Comparison of ENCODE assay signal across 11 cellular contexts in genomic region chr11:61149624-61150615, GRCh38. TPM values are rescaled to one million over a fixed set of nuclear protein-coding genes. Genes with fewer than 3 reads are reported as not detected.
A peak's percentile ranks its signal among the peaks of the same experiment; 100 is the strongest.
DNase-seq lines count a peak whose midpoint lies in the region; TF ChIP-seq lines count a peak whose summit lies in the region.
"Had no signal": no experiment of that assay in that cellular context is flagged by ENCODE, and none has a peak within 500 bp of the region (broad histone marks: within the 10 kb centered on the region; RNA-seq: fewer than 3 reads in every experiment).

No MANE protein-coding gene starts in this region.

- no peaks in the 10 kb centered on the region for H3K36me3 ChIP-seq in sigmoid colon

- no peak overlapping the region for H3K4me3 ChIP-seq in sigmoid colon

- H3K9me3 ChIP-seq in sigmoid colon: peaks cover 0 to 2% (median 0%) of the 10 kb centered on the region in 4 donors

- DNase-seq in HT-29 (ENCODE audit: low spot score) (peak; percentile 60), iris pigment epithelial cell (ENCODE audit: low read depth) (peak; percentile 59), sigmoid colon (peak; percentile 32), NCI-H226 (no peak), T-helper 9 cell (no peak), NCI-H345 (lab: John Stamatoyannopoulos, UW) (no peak)
- DNase-seq in stimulated activated CD4-positive, alpha-beta T cell treated with anti-CD3 and anti-CD28 coated beads, Interleukin-4, amount 100 ng/mL, for 1 hour: no peak
- DNase-seq: NCI-H1092 treated with DMSO at 0.1 percent for 48 hours; stimulated activated naive CD8-positive, alpha-beta T cell treated with anti-CD3 and anti-CD28 coated beads, Interleukin-15, Interleukin-2, amounts not matched to agents 100 U/mL and 50 U/mL, for 24 hours had no signal

- WGBS in sigmoid colon, 2 donors: 15 to 45% methylated on average over 13 of the region's 13 CpGs

- H3K27ac ChIP-seq in VCaP (peak overlapping the region; percentile 24; the same call in 1 of the 2 replicates), sigmoid colon (peak overlapping the region; percentile 71 to 92 (median 84))

- TF ChIP-seq CTCF in VCaP (conservative IDR thresholded peaks at IDR 0.05) (no peak), sigmoid colon (IDR thresholded peaks at IDR 0.05) (no peak)

- no peaks in the 10 kb centered on the region for H3K27me3 ChIP-seq in sigmoid colon

- TF ChIP-seq EP300 in sigmoid colon (IDR thresholded peaks at IDR 0.05): no peak

- TF ChIP-seq POLR2A in sigmoid colon (IDR thresholded peaks at IDR 0.05): no peak

- peaks cover 0 to 82% (median 73%) of the 10 kb centered on the region in 4 donors for H3K4me1 ChIP-seq in sigmoid colon

- intact Hi-C loops in sigmoid colon (cut with DNase I): no loop called here

RNA-seq across cellular contexts. Expression of gene VPS37C, which starts 11.3 kb away (rescaled TPM):
- 37.3 and 44.2 TPM in 2 replicates for total RNA-seq in HT-29 (2014; rRNA removed; shearing (Covaris generic))
- 10 to 100 TPM in 3 of 4 donors, 1 to 10 TPM in 1; 8.6 to 25.4 (median 18.5) TPM for total RNA-seq in sigmoid colon
- polyA plus RNA-seq in sigmoid colon: 10 to 100 TPM; 16.9 to 19.3 (median 18.6) TPM

RNA-seq across cellular contexts. Expression of gene CD5, which starts 47.6 kb away (rescaled TPM):
- total RNA-seq in HT-29 (2014; rRNA removed; shearing (Covaris generic)): not detected in 2 replicates
- total RNA-seq in sigmoid colon: under 1 TPM in 2 of 4 donors, not detected in 2; 0.54 to 0.55 TPM
- polyA plus RNA-seq in sigmoid colon: 10 to 100 TPM in 1 of 3 donors, under 1 TPM in 2; 0.23 to 12.3 (median 0.60) TPM
- total RNA-seq: frontal cortex had no signal

RNA-seq across cellular contexts. Expression of gene PGA3, which starts 53.4 kb away (rescaled TPM):
- total RNA-seq in HT-29 (2014; rRNA removed; shearing (Covaris generic)): 0.34 TPM in 1 of 2 replicates, not detected in the other
- total RNA-seq in sigmoid colon: 1 to 10 TPM in 1 of 4 donors, under 1 TPM in 1, not detected in 2; 0.33 to 2.5 TPM
- 10 to 100 TPM in 2 of 3 donors, under 1 TPM in 1; 0.06 to 25.2 (median 14.3) TPM for polyA plus RNA-seq in sigmoid colon
- total RNA-seq: frontal cortex had no signal

Comparison
In these comparisons a context has a peak if more than half of its experiments do, and no peak if none do; other contexts are left out.
1. DNase-seq: peak in HT-29 (single experiment), iris pigment epithelial cell (single experiment) and sigmoid colon (single experiment); none in NCI-H226 (single experiment), stimulated activated CD4-positive, alpha-beta T cell treated with anti-CD3 and anti-CD28 coated beads, Interleukin-4, amount 100 ng/mL, for 1 hour (single experiment), T-helper 9 cell (single experiment) and NCI-H345 (single experiment).